ENCODE assay signal across 1 cellular context in the genomic region with DNA sequence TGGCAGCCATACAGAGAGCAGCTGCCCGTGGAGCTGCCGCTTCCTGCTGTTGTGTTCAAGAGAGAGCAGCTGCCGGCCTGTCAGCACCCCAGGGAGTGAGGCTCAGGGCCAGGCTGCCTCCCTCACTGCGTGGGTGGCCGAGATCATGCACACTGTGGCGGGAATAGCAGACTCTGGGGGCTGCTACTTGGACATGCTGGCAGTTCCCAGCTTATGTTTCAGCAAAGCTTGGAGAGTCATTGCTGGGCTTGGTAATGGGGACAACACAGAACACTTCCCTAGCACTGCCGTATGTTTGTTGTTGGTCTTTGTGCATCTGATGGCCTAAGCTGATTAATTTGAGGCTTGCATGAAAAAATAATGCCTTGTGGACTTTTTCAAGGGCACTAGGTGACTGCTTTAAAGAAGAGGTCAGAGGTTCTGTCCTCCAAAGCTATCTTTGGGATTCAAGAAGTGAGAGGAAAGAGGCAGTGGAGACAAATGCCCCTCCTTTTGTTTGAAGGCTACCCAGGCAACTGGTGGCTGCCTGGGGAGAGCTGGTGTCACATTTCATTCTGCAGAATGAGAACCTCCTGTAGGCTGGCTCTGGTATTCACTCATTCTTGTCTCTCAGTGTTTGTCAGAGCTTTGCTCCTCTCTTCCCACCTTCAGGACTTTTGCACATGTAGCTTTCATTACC.
TF ChIP-seq lines count a peak whose summit lies in the region.

No MANE protein-coding gene starts in this region.

TF ChIP-seq in GM23338, 12 proteins besides CTCF, POLR2A, EP300 and RAD21 (continued from another document):
- TF ChIP-seq ZNF462 (CRISPR knock-in tag; IDR thresholded peaks at IDR 0.05) = peak; percentile 71
- TF ChIP-seq ZNF114 (CRISPR knock-in tag; IDR thresholded peaks at IDR 0.05) = no peak
TF ChIP-seq in GM23338: peak in this region for 2.
